ENCODE assay signal across 8 cellular contexts in the genomic region with DNA sequence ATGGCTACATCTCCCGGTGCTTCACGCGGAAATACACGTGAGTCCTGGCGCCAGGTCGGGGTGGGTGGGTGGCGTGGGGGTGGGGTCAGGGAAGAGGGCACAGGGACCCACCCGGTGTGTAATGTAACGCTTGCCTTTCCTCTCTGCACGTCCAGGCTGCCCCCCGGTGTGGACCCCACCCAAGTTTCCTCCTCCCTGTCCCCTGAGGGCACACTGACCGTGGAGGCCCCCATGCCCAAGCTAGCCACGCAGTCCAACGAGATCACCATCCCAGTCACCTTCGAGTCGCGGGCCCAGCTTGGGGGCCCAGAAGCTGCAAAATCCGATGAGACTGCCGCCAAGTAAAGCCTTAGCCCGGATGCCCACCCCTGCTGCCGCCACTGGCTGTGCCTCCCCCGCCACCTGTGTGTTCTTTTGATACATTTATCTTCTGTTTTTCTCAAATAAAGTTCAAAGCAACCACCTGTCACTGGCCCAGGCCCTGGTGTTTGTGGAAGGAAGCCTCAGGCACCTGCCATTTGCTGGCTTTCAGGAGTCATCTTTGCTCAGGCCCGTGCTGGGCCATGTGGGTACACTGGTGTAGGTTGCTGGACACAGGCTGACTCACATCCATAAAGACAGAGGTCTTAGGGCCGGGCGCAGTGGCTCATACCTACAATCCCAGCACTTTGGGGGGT. TPM values are rescaled to one million over a fixed set of nuclear protein-coding genes. Genes with fewer than 3 reads are reported as not detected.
DNase-seq lines count a peak whose midpoint lies in the region; ATAC-seq and TF ChIP-seq lines count a peak whose summit lies in the region.

No MANE protein-coding gene starts in this region.

- H2BK12ac ChIP-seq in mesenchymal stem cell (ENCODE audit: low read length in 2 of 2) = peak overlapping the region in 1 of 2 experiments; percentile 48

- intact Hi-C loops in CD4-positive, alpha-beta T cell (cut with DNase I, micrococcal nuclease) = no loop called here
- intact Hi-C loops in uterus (cut with DNase I; ENCODE audit: low total_unique reads) = no loop called here

- no peak overlapping the region for H4K8ac ChIP-seq in mesenchymal stem cell (ENCODE audit: low read length)

- no peak for TF ChIP-seq POLR2A in uterus (IDR thresholded peaks at IDR 0.05)

- no peak overlapping the region for H2BK15ac ChIP-seq in mesenchymal stem cell (ENCODE audit: low read depth, poor library complexity, severe bottlenecking)

- no peak for ATAC-seq in CD4-positive, alpha-beta T cell (ENCODE audit: poor library complexity)

- POLR2A ChIA-PET in CD4-positive, alpha-beta T cell (lab: Charles Lee) = interaction anchor here (0.8 to 3.4 kb wide), 4 partner anchors 10 to 55 kb away, joined by 3 to 27 read pairs (median 12); partner anchors contain the start of gene YWHAG

- peak overlapping the region in 1 of 2 experiments; percentile 81 for H3K14ac ChIP-seq in mesenchymal stem cell (ENCODE audit: low read length in 2 of 2)

- H3K4me3 Mint-ChIP-seq in CD4-positive, alpha-beta T cell = peak overlapping the region; percentile 96

- no peaks in the 10 kb centered on the region for H3K36me3 Mint-ChIP-seq in CD4-positive, alpha-beta T cell (ENCODE audit: low read depth)

- peak overlapping the region; percentile 30 for H4K91ac ChIP-seq in mesenchymal stem cell (ENCODE audit: low read length)

- H3K4me3 ChIP-seq in brain microvascular endothelial cell (ENCODE audit: low read depth, low read length) (peak overlapping the region; percentile 90), mesenchymal stem cell (ENCODE audit: insufficient read depth in 1 of 2, low read depth in 1 of 2, low read length in 2 of 2) (peak overlapping the region; percentile 58 to 89), uterus (peak overlapping the region; percentile 88 to 93)

- no peak for TF ChIP-seq CTCF in CD4-positive, alpha-beta T cell (IDR thresholded peaks at IDR 0.05)
- TF ChIP-seq CTCF in brain microvascular endothelial cell (IDR thresholded peaks at IDR 0.05; ENCODE audit: low read depth, low read length, missing control alignments) (no peak), uterus (IDR thresholded peaks at IDR 0.05) (no peak)

- peak overlapping the region; percentile 76 for H2AK5ac ChIP-seq in mesenchymal stem cell (ENCODE audit: low read length, severe bottlenecking)

- in situ Hi-C loops in brain microvascular endothelial cell (cut with HindIII; ENCODE audit: low pct_ligation_motif_present, low sequenced_read_pairs) = no loop called here

- H3K18ac ChIP-seq in mesenchymal stem cell (ENCODE audit: low read depth in 1 of 2, low read length in 2 of 2) = peak overlapping the region in 1 of 2 experiments; percentile 86

- H2BK5ac ChIP-seq in mesenchymal stem cell (ENCODE audit: low read depth, low read length, poor library complexity, severe bottlenecking) = no peak overlapping the region

- 25% methylated on average over 11 of the region's 25 CpGs for WGBS in mesenchymal stem cell

- H3K27ac ChIP-seq in CD4-positive, alpha-beta T cell (ENCODE audit: low read depth, low read length) = peak overlapping the region; percentile 41
- H3K27ac ChIP-seq in KOPT-K1 (ENCODE audit: low read depth, low read length, poor library complexity, severe bottlenecking) = peak overlapping the region; percentile 96
- no peak overlapping the region for H3K27ac ChIP-seq in brain microvascular endothelial cell
- peak overlapping the region; percentile 38 for H3K27ac ChIP-seq in mesenchymal stem cell (ENCODE audit: low read length, poor library complexity, severe bottlenecking)
- H3K27ac ChIP-seq in uterus = peak overlapping the region; percentile 100

- H3K4me1 ChIP-seq in mesenchymal stem cell (ENCODE audit: control insufficient read depth, insufficient read depth, low read depth, low read length) (peaks cover 29% of the 10 kb centered on the region), uterus (peaks cover 3 to 4% of the 10 kb centered on the region in 2 donors)

- H3K79me1 ChIP-seq in mesenchymal stem cell (replicated peaks; ENCODE audit: low read length, poor library complexity, severe bottlenecking) = no peaks in the 10 kb centered on the region

- H3K9me3 Mint-ChIP-seq in CD4-positive, alpha-beta T cell = no peaks in the 10 kb centered on the region

- H3K27me3 ChIP-seq in CD4-positive, alpha-beta T cell (ENCODE audit: control insufficient read depth, insufficient read depth, low read length) = no peaks in the 10 kb centered on the region
- H3K27me3 ChIP-seq in brain microvascular endothelial cell (replicated peaks) (no peaks in the 10 kb centered on the region), mesenchymal stem cell (ENCODE audit: control insufficient read depth in 1 of 2, insufficient read depth in 1 of 2, low read length in 2 of 2) (no peaks in the 10 kb centered on the region), uterus (no peaks in the 10 kb centered on the region)

- no peak overlapping the region for H2AFZ ChIP-seq in mesenchymal stem cell (ENCODE audit: low read depth, low read length)

- peak overlapping the region; percentile 54 for H3K4me2 ChIP-seq in mesenchymal stem cell (ENCODE audit: low read length, poor library complexity, severe bottlenecking)

- peaks cover 21% of the 10 kb centered on the region for H3K4me1 Mint-ChIP-seq in CD4-positive, alpha-beta T cell (ENCODE audit: low read depth)

- H3K9me3 ChIP-seq in CD4-positive, alpha-beta T cell (ENCODE audit: control insufficient read depth, low read length) = no peaks in the 10 kb centered on the region
- H3K9me3 ChIP-seq in KOPT-K1 (ENCODE audit: insufficient read depth, low read length, poor library complexity, severe bottlenecking) = no peaks in the 10 kb centered on the region
- H3K9me3 ChIP-seq in mesenchymal stem cell (ENCODE audit: control insufficient read depth, low read length) = no peaks in the 10 kb centered on the region
- no peaks in the 10 kb centered on the region for H3K9me3 ChIP-seq in uterus

- H3K27ac Mint-ChIP-seq in CD4-positive, alpha-beta T cell = peak overlapping the region; percentile 57

- CTCF ChIA-PET in CD4-positive, alpha-beta T cell (lab: Charles Lee) = interaction anchor here (2.0 to 2.9 kb wide), 2 partner anchors 10 kb away, joined by 17 to 20 read pairs; no protein-coding TSS in a partner anchor

- H3K27me3 Mint-ChIP-seq in CD4-positive, alpha-beta T cell = no peaks in the 10 kb centered on the region

- H3K4ac ChIP-seq in mesenchymal stem cell (ENCODE audit: low read depth in 1 of 2, low read length in 2 of 2) = peak overlapping the region; percentile 37 to 87

- no peak overlapping the region for H2BK120ac ChIP-seq in mesenchymal stem cell (ENCODE audit: low read depth, low read length)

- no peak for DNase-seq in CD4-positive, alpha-beta T cell
- no peak for DNase-seq in brain microvascular endothelial cell
- peak; percentile 57 for DNase-seq in mesenchymal stem cell
- DNase-seq in uterus = no peak
- no peak for DNase-seq in NCI-H524 (lab: John Stamatoyannopoulos, UW)
- no peak for DNase-seq in DMS153 (lab: John Stamatoyannopoulos, UW)
- DNase-seq in NCI-H510A (lab: John Stamatoyannopoulos, UW) = no peak

- H3K23ac ChIP-seq in mesenchymal stem cell (ENCODE audit: low read length in 2 of 2) = no peak overlapping the region

- no peaks in the 10 kb centered on the region for H3K36me3 ChIP-seq in KOPT-K1 (ENCODE audit: insufficient read depth, low read length)
- no peaks in the 10 kb centered on the region for H3K36me3 ChIP-seq in brain microvascular endothelial cell (replicated peaks)
- H3K36me3 ChIP-seq in mesenchymal stem cell (ENCODE audit: control insufficient read depth in 1 of 2, insufficient read depth in 2 of 2, low read depth in 1 of 2, low read length in 2 of 2) = peaks cover 10 to 11% of the 10 kb centered on the region in 2 experiments
- H3K36me3 ChIP-seq in uterus = no peaks in the 10 kb centered on the region

- H3K9ac ChIP-seq in mesenchymal stem cell (ENCODE audit: low read length) = peak overlapping the region; percentile 95

RNA-seq across cellular contexts. Expression of gene HSPB1, which starts 1.5 kb away (rescaled TPM):
- 10 to 100 TPM; 38.0 to 38.6 TPM for total RNA-seq in CD4-positive, alpha-beta T cell
- polyA plus RNA-seq in mesenchymal stem cell (2013, experiment 1 of 2) = 794 TPM
- polyA plus RNA-seq in mesenchymal stem cell (2013, experiment 2 of 2) = 815 TPM
- 1,000 to 10,000 TPM in 1 of 4 donors, 100 to 1,000 TPM in 2, 10 to 100 TPM in 1; 28.8 to 1,391 (median 758) TPM for total RNA-seq in uterus

RNA-seq across cellular contexts. Expression of gene YWHAG, which starts 54.8 kb away (rescaled TPM):
- 10 to 100 TPM; 23.4 to 24.3 TPM for total RNA-seq in CD4-positive, alpha-beta T cell
- 106 TPM for polyA plus RNA-seq in mesenchymal stem cell (2013, experiment 1 of 2)
- 107 TPM for polyA plus RNA-seq in mesenchymal stem cell (2013, experiment 2 of 2)
- 100 to 1,000 TPM in 1 of 4 donors, 10 to 100 TPM in 3; 17.9 to 109 (median 50.4) TPM for total RNA-seq in uterus
